ENCODE assay signal across 8 cellular contexts in genomic region chr6:99613705-99614429, GRCh38. TPM values are rescaled to one million over a fixed set of nuclear protein-coding genes. Genes with fewer than 3 reads are reported as not detected.
A peak's percentile ranks its signal among the peaks of the same experiment; 100 is the strongest.
DNase-seq lines count a peak whose midpoint lies in the region; ATAC-seq and TF ChIP-seq lines count a peak whose summit lies in the region.

No MANE protein-coding gene starts in this region.

- in situ Hi-C loops in Caki2 (cut with HindIII; ENCODE audit: low pct_unique_long_range_greater_than_20kb, low sequenced_read_pairs): no loop called here

- no CpG with 5 or more reads among the region's 82 CpGs for WGBS in esophagus muscularis mucosa

- ATAC-seq in HG03196 (IDR thresholded peaks at IDR 0.05; ENCODE audit: unreplicated experiment) (peak; percentile 56), omental fat pad (ENCODE audit: low FRiP score) (peak; percentile 24)

- TF ChIP-seq POLR2A in esophagus muscularis mucosa (IDR thresholded peaks at IDR 0.05; ENCODE audit: low read depth): no peak

- DNase-seq in Caki2 (ENCODE audit: low read depth) (peak; percentile 50), GM19238 (ENCODE audit: insufficient read length, low spot score) (peak; percentile 53), SJSA1 (ENCODE audit: low read depth in 1 of 2, low spot score in 2 of 2) (peak in 1 of 2 experiments; percentile 25), esophagus muscularis mucosa (ENCODE audit: extremely low spot score) (no peak), omental fat pad (ENCODE audit: low spot score) (no peak), dedifferentiated amniotic fluid mesenchymal stem cell (ENCODE audit: extremely low spot score) (no peak), 8988T (no peak)

- no peak overlapping the region for H3K27ac ChIP-seq in SJSA1
- H3K27ac ChIP-seq in esophagus muscularis mucosa (replicated peaks in 1 of 4): no peak overlapping the region

- TF ChIP-seq CTCF in esophagus muscularis mucosa (IDR thresholded peaks at IDR 0.05) (no peak), omental fat pad (IDR thresholded peaks at IDR 0.05) (no peak)

- intact Hi-C loops in esophagus muscularis mucosa (cut with DNase I): no loop called here

- H3K4me1 ChIP-seq in SJSA1 (replicated peaks) (peaks cover 18% of the 10 kb centered on the region), esophagus muscularis mucosa (peaks cover 21 to 31% (median 27%) of the 10 kb centered on the region in 4 donors)

- TF ChIP-seq EP300 in esophagus muscularis mucosa (IDR thresholded peaks at IDR 0.05): no peak

- H3K4me3 ChIP-seq in SJSA1 (peak overlapping the region; percentile 25), esophagus muscularis mucosa (peak overlapping the region; percentile 51 to 61 (median 57))

- H3K36me3 ChIP-seq in SJSA1: no peaks in the 10 kb centered on the region
- H3K36me3 ChIP-seq in esophagus muscularis mucosa: no peaks in the 10 kb centered on the region

- H3K27me3 ChIP-seq in SJSA1 (replicated peaks): peaks cover 97% of the 10 kb centered on the region
- peaks cover 0 to 100% (median 89%) of the 10 kb centered on the region in 4 donors for H3K27me3 ChIP-seq in esophagus muscularis mucosa

- H3K9me3 ChIP-seq in SJSA1 (replicated peaks) (peaks cover 3% of the 10 kb centered on the region; the same call in 1 of the 2 replicates), esophagus muscularis mucosa (peaks cover 0 to 7% (median 0%) of the 10 kb centered on the region in 4 donors)

RNA-seq across cellular contexts. Expression of gene PRDM13, which starts 7.2 kb away (rescaled TPM):
- total RNA-seq in Caki2 (2014; rRNA removed; shearing (Covaris generic); ENCODE audit: low replicate concordance): 1.9 and 2.6 TPM in 2 replicates
- not detected in 2 replicates for total RNA-seq in SJSA1 (2014; rRNA removed; shearing (Covaris generic))
- not detected for total RNA-seq in esophagus muscularis mucosa
- not detected for total RNA-seq in omental fat pad

RNA-seq across cellular contexts. Expression of gene CCNC, which starts 45.4 kb away (rescaled TPM):
- total RNA-seq in Caki2 (2014; rRNA removed; shearing (Covaris generic); ENCODE audit: low replicate concordance): 116 and 137 TPM in 2 replicates
- 114 and 120 TPM in 2 replicates for total RNA-seq in SJSA1 (2014; rRNA removed; shearing (Covaris generic))
- 10 to 100 TPM; 27.4 to 50.7 (median 45.1) TPM for total RNA-seq in esophagus muscularis mucosa
- total RNA-seq in omental fat pad: 10 to 100 TPM; 49.6 to 59.9 (median 50.3) TPM

Comparison
In these comparisons a context has a peak if more than half of its experiments do, and no peak if none do; other contexts are left out.
1. DNase-seq: peak in Caki2 (single experiment) and GM19238 (single experiment); none in esophagus muscularis mucosa (single experiment), omental fat pad (single experiment), dedifferentiated amniotic fluid mesenchymal stem cell (single experiment) and 8988T (single experiment).